Comparison of ENCODE assay signal across 8 cellular contexts in the genomic region with DNA sequence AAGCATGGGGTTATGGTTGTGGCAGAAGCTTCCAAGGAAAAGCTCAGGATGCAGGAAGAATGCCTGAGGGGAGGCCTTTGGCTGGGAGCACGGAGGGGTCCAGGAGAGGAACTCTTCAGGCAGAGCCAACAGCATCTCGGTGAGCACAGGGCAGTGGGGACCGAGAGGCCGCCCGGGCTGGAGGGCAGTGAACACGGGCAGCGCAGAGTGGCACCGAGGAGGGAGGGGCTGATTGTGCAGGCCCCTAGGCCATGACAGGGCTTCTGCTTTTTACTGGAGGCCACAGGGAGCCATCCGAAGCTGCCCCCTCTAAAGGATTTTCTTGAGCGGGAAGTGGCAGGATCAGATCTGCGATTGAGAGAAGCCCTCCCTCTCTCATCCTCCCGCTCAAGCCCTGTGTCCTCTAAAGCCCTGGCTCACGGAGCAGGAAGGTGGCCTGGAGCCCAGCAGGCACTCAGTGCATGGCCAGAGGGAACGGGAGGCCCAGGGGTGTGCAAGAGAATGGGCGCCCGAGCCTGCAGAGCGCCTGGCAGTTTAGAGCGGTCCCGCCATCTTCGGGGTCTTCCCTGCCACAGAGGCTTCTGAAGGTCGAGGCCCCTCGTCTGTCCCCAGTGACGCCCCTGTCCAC. TPM values are rescaled to one million over a fixed set of nuclear protein-coding genes. Genes with fewer than 3 reads are reported as not detected.
DNase-seq lines count a peak whose midpoint lies in the region; ATAC-seq lines count a peak whose summit lies in the region.

No MANE protein-coding gene starts in this region.

- peak overlapping the region; percentile 27 for H3K27ac ChIP-seq in caudate nucleus (ENCODE audit: low read depth, low read length)

- DNase-seq in Right ventricle myocardium superior, result peak; percentile 61
- no peak for DNase-seq in cardiac septum (ENCODE audit: low spot score)
- peak in 21 of 61 donors; percentile 10 to 66 (median 42) for DNase-seq in caudate nucleus (lab: John Stamatoyannopoulos, UW)
- peak; percentile 54 for DNase-seq in medulla oblongata (ENCODE audit: extremely low spot score)
- DNase-seq in NAMALWA (ENCODE audit: low spot score), result no peak
- DNase-seq in stimulated activated naive CD4-positive, alpha-beta T cell treated with Interleukin-2 at 50 U/mL for 16 hours (lab: John Stamatoyannopoulos, UW), result no peak
- DNase-seq in COLO829 (ENCODE audit: low spot score), result no peak

- intact Hi-C loops in Right ventricle myocardium superior (cut with DNase I) (no loop called here), cardiac septum (cut with DNase I) (loop anchor here (5.0 kb wide), 2 partner anchors 173 to 513 kb away; a partner anchor contains a TSS)

- ATAC-seq in Right ventricle myocardium superior (ENCODE audit: poor library complexity) (peak; percentile 72), HG02870 (IDR thresholded peaks at IDR 0.05; ENCODE audit: unreplicated experiment) (no peak)

RNA-seq across cellular contexts. Expression of a gene that starts 20.6 kb away (rescaled TPM):
- total RNA-seq in Right ventricle myocardium superior (7.8 TPM), cardiac septum (13.0 TPM)

Comparison
In these comparisons a context has a peak if more than half of its experiments do, and no peak if none do; other contexts are left out.
1. DNase-seq: peak in Right ventricle myocardium superior (single experiment) and medulla oblongata (single experiment); none in cardiac septum (single experiment), NAMALWA (single experiment), stimulated activated naive CD4-positive, alpha-beta T cell treated with Interleukin-2 at 50 U/mL for 16 hours (single experiment) and COLO829 (single experiment).